Comparison of ENCODE assay signal across 26 cellular contexts in the genomic region with DNA sequence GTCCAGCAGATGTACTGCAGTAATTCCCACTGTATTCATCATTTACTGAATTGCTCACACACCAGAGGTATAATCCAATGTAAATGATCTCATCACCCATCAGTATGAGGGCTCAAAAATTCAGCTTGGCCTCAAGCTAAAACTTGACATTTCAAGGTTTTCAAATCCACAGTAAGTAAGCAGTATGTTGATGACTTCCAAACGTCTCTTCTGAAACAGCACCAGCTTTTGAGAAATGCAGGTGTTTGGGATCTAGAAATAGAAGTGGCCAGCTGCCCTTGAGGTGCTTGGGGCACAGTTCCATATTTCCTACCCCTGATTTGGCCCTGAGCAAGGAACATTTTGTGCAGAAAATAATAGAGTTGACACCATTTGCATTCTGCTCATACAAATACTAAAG.
"Had no signal": no experiment of that assay in that cellular context is flagged by ENCODE, and none has a peak within 500 bp of the region (broad histone marks: within the 10 kb centered on the region; RNA-seq: fewer than 3 reads in every experiment).

No MANE protein-coding gene starts in this region.

- H3K27me3 Mint-ChIP-seq: naive thymus-derived CD4-positive, alpha-beta T cell; natural killer cell treated with Interleukin-12 subunit alpha and Interleukin-12 subunit beta and Interleukin-15 and Interleukin-18, amount 100 ng/mL, for 72 hours; stimulated activated naive CD8-positive, alpha-beta T cell treated with anti-CD3 and anti-CD28 coated beads, Interleukin-15, Interleukin-2, amounts not matched to agents 100 ng/mL and 50 ng/mL, for 24 hours had no signal

- H3K4me3 Mint-ChIP-seq: immature natural killer cell; naive thymus-derived CD4-positive, alpha-beta T cell; natural killer cell treated with Interleukin-12 subunit alpha and Interleukin-12 subunit beta and Interleukin-15 and Interleukin-18, amount 100 ng/mL, for 72 hours; stimulated activated effector memory CD8-positive, alpha-beta T cell treated with anti-CD3 and anti-CD28 coated beads, Interleukin-12 subunit alpha, Interleukin-12 subunit beta, amount 100 ng/mL, for 72 hours; stimulated activated naive CD8-positive, alpha-beta T cell treated with anti-CD3 and anti-CD28 coated beads, Interleukin-15, Interleukin-2, amounts not matched to agents 100 ng/mL and 50 ng/mL, for 24 hours had no signal

- H3K36me3 Mint-ChIP-seq: immature natural killer cell; naive thymus-derived CD4-positive, alpha-beta T cell; stimulated activated effector memory CD8-positive, alpha-beta T cell treated with anti-CD3 and anti-CD28 coated beads, Interleukin-12 subunit alpha, Interleukin-12 subunit beta, amount 100 ng/mL, for 72 hours had no signal

- H3K4me1 Mint-ChIP-seq: immature natural killer cell; naive thymus-derived CD4-positive, alpha-beta T cell; stimulated activated effector memory CD8-positive, alpha-beta T cell treated with anti-CD3 and anti-CD28 coated beads, Interleukin-12 subunit alpha, Interleukin-12 subunit beta, amount 100 ng/mL, for 72 hours had no signal

- H3K4me3 ChIP-seq: left lung, lower lobe of right lung, mucosa of descending colon, ovary, prostate gland, skin epidermis, suprapubic skin, thoracic aorta, tibial artery, upper lobe of right lung had no signal

- H3K4me1 ChIP-seq: left lung, lower lobe of right lung, prostate gland, suprapubic skin, tibial artery, upper lobe of right lung had no signal

- DNase-seq: hippocampal formation; immature natural killer cell; kidney; left colon; left lung; lower lobe of right lung; mammary epithelial cell; midbrain; mucosa of descending colon; naive thymus-derived CD4-positive, alpha-beta T cell; ovary; retina; right cardiac atrium; stimulated activated CD4-positive, alpha-beta T cell treated with anti-CD3 and anti-CD28 coated beads, Interleukin-4, amount 100 ng/mL, for 24 hours; stimulated activated naive CD4-positive, alpha-beta T cell; tibial artery; trophoblast cell; upper lobe of right lung had no signal

- ATAC-seq: left colon; left lung; lower lobe of right lung; mucosa of descending colon; naive thymus-derived CD4-positive, alpha-beta T cell; natural killer cell treated with Interleukin-12 subunit alpha and Interleukin-12 subunit beta and Interleukin-15 and Interleukin-18, amount 100 ng/mL, for 72 hours; right cardiac atrium; sciatic nerve; stimulated activated effector memory CD8-positive, alpha-beta T cell treated with anti-CD3 and anti-CD28 coated beads, Interleukin-12 subunit alpha, Interleukin-12 subunit beta, amount 100 ng/mL, for 72 hours; upper lobe of right lung had no signal

- H3K27ac Mint-ChIP-seq: immature natural killer cell; naive thymus-derived CD4-positive, alpha-beta T cell; natural killer cell treated with Interleukin-12 subunit alpha and Interleukin-12 subunit beta and Interleukin-15 and Interleukin-18, amount 100 ng/mL, for 72 hours; stimulated activated effector memory CD8-positive, alpha-beta T cell treated with anti-CD3 and anti-CD28 coated beads, Interleukin-12 subunit alpha, Interleukin-12 subunit beta, amount 100 ng/mL, for 72 hours; stimulated activated naive CD8-positive, alpha-beta T cell treated with anti-CD3 and anti-CD28 coated beads, Interleukin-15, Interleukin-2, amounts not matched to agents 100 ng/mL and 50 ng/mL, for 24 hours had no signal

- H3K27ac ChIP-seq: left lung, lower lobe of right lung, ovary, prostate gland, skin epidermis, suprapubic skin, thoracic aorta, tibial artery, upper lobe of right lung had no signal

- H3K36me3 ChIP-seq: left lung, lower lobe of right lung, ovary, prostate gland, suprapubic skin, thoracic aorta, tibial artery, upper lobe of right lung had no signal

- H3K27me3 ChIP-seq: left lung, ovary, suprapubic skin, tibial artery, upper lobe of right lung had no signal
